In the genomic region with DNA sequence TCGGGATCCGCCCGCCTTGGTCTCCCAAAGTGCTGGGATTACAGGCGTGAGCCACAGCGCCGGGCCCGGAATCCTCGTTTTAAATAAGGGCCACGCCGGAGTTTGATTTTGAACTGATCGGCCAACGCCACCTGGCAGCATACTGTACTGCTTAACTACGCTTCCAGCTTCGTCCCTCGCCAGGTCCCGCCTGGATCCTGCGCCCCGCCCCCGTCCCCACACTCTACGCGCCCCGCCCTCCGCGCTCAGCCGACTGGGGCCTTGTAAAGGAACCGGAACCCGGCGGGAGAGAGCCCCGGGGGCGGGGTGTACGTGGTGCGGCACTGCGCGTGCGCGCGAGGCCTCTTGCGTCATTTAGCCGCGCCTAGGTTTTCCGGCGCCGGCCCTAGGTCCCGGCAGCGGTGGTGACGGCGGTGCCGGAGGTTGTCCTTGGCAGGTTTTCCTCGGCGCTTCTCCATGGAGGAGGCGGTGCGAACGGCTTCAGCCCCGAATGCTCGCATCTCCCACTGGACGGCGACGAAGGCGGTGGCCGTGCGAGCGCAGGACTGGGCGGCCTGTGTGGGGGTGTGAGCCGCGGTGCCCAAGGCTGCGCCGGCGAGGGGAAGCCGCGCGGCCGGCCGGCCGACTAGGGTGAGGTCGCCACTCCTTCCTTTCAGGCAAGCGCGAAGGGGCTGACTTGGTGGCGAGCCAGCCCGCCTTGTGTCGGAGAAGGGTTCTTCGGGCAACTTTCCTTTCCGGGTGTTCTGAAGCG, we compare ENCODE assay signal across 8 cellular contexts. TPM values are rescaled to one million over a fixed set of nuclear protein-coding genes. Genes with fewer than 3 reads are reported as not detected.
DNase-seq lines count a peak whose midpoint lies in the region; ATAC-seq and TF ChIP-seq lines count a peak whose summit lies in the region.

A gene (plus strand): TSS at position 375 of the 751 bp plus-strand sequence. CDS start 13,066 bp downstream, outside the sequence.

- ATAC-seq in HG03439 (IDR thresholded peaks at IDR 0.05; ENCODE audit: unreplicated experiment): peak; percentile 91

- no peaks in the 10 kb centered on the region for H3K36me3 ChIP-seq in kidney epithelial cell (ENCODE audit: control insufficient read depth, insufficient read depth, low read length)

- peak within 1 kb of the TSS; percentile 83 for H3K4me3 Mint-ChIP-seq in chondrocyte (ENCODE audit: unreplicated experiment)

- H3K9me3 Mint-ChIP-seq in chondrocyte (ENCODE audit: low read depth): no peaks in the 10 kb centered on the region

- DNase-seq in AML-193 (lab: John Stamatoyannopoulos, UW): peak; percentile 88 to 91
- DNase-seq in NCI-H510A treated with DMSO at 0.1 percent for 48 hours (lab: John Stamatoyannopoulos, UW): peak; percentile 91
- DNase-seq in activated CD4-positive, alpha-beta T cell treated with anti-CD3 and anti-CD28 coated beads for 24 hours (ENCODE audit: low read depth in 2 of 2): peak; percentile 98 to 99
- DNase-seq in chondrocyte (ENCODE audit: low spot score): peak; percentile 99
- DNase-seq in kidney epithelial cell (ENCODE audit: low read depth): peak; percentile 82
- peak; percentile 96 to 97 for DNase-seq in stimulated activated CD4-positive, alpha-beta T cell treated with anti-CD3 and anti-CD28 coated beads, Interleukin-15, amount 100 ng/mL, for 48 hours (ENCODE audit: low read depth in 2 of 2)

- H3K27me3 Mint-ChIP-seq in chondrocyte (ENCODE audit: low read depth): no peaks in the 10 kb centered on the region

- no peaks in the 10 kb centered on the region for H3K36me3 Mint-ChIP-seq in chondrocyte (ENCODE audit: low read depth)

- H3K27me3 ChIP-seq in kidney epithelial cell (ENCODE audit: control insufficient read depth, insufficient read depth, low read length): no peaks in the 10 kb centered on the region

- H3K27ac Mint-ChIP-seq in chondrocyte (ENCODE audit: unreplicated experiment): peak within 1 kb of the TSS; percentile 95

- peaks cover 31% of the 10 kb centered on the region for H3K4me1 Mint-ChIP-seq in chondrocyte (ENCODE audit: low read depth)

- H3K4me3 ChIP-seq in kidney epithelial cell (ENCODE audit: low read depth, low read length): peak within 1 kb of the TSS; percentile 69

- TF ChIP-seq CTCF in chondrocyte (IDR thresholded peaks at IDR 0.05): peak; percentile 56
- peak; percentile 8 for TF ChIP-seq CTCF in kidney epithelial cell (IDR thresholded peaks at IDR 0.05; ENCODE audit: insufficient read depth, low read length, poor library complexity, severe bottlenecking)

- TF ChIP-seq POLR2A in GM19193 (IDR thresholded peaks at IDR 0.05; ENCODE audit: extremely low read depth, insufficient read depth, insufficient read length): peak; percentile 91

RNA-seq across cellular contexts. Expression of the gene that starts here (rescaled TPM):
- total RNA-seq in chondrocyte: 59.3 to 60.9 TPM (median 60.4 TPM) in 3 replicates
- 111 and 116 TPM in 2 replicates for total RNA-seq in kidney epithelial cell

Comparison
In these comparisons a context has a peak if more than half of its experiments do, and no peak if none do; other contexts are left out.
1. Peak in every context shown above with its lines: DNase-seq, ATAC-seq and H3K4me3 ChIP-seq.